Comparison of ENCODE assay signal across 1 cellular context in genomic region chr1:52667984-52668383, GRCh38.
A peak's percentile ranks its signal among the peaks of the same experiment; 100 is the strongest.
TF ChIP-seq lines count a peak whose summit lies in the region.

No MANE protein-coding gene starts in this region.

TF ChIP-seq in IMR-90, 13 proteins besides CTCF, POLR2A, EP300 and RAD21:
- TF ChIP-seq MAFK (IDR thresholded peaks at IDR 0.05; ENCODE audit: low read depth, low read length) = no peak
- peak; percentile 73 for TF ChIP-seq CEBPB (IDR thresholded peaks at IDR 0.05; ENCODE audit: low read depth, low read length)
- TF ChIP-seq MAZ (IDR thresholded peaks at IDR 0.05; ENCODE audit: borderline replicate concordance, low read depth, low read length) = no peak
